Comparison of ENCODE assay signal across 30 cellular contexts in the genomic region with DNA sequence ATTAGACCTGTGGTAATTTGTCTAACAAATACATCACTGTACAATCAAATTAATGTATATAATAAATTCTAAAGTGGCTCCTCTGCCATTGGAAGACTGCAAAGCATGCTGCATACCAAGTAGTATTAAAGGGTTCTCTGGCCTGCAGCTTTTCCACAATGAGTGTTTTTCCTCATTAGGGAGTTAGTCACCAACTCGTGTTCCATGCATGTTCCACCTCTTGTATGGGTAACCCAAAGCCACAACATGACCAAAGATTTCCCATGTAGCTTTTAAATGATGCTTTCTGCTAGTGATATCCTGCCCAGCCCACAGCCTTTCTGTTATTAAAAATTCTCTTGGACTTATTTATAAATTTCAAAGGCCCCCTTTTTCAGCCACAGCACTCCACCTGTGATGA.
"Had no signal": no experiment of that assay in that cellular context is flagged by ENCODE, and none has a peak within 500 bp of the region (broad histone marks: within the 10 kb centered on the region; RNA-seq: fewer than 3 reads in every experiment).

No MANE protein-coding gene starts in this region.

- H3K9me3 Mint-ChIP-seq: central memory CD8-positive, alpha-beta T cell; dendritic cell treated with granulocyte-macrophage colony-stimulating factor and Interleukin-4, amounts not matched to agents 40 ng/mL and 50 ng/mL, for 4 days; endodermal cell; naive thymus-derived CD8-positive, alpha-beta T cell; nephron progenitor cell; stimulated activated memory B cell treated with anti-CD40 and anti-IgM and Interleukin-4, amounts not matched to agents 10 μg/mL and 1 μg/mL and 100 μg/mL, for 72 hours; type B pancreatic cell had no signal

- H3K36me3 ChIP-seq: colonic mucosa, gastrocnemius medialis, heart right ventricle, left lung, sigmoid colon, spleen, tibial artery had no signal

- H3K4me1 ChIP-seq: colonic mucosa, gastrocnemius medialis, heart right ventricle, left lung, parathyroid adenoma, sigmoid colon, spleen, testis, tibial artery had no signal

- H3K27ac ChIP-seq: colonic mucosa, epithelial cell of prostate, gastrocnemius medialis, heart right ventricle, left lung, parathyroid adenoma, sigmoid colon, skin epidermis, spleen, testis, tibial artery had no signal

- DNase-seq: colonic mucosa; effector CD8-positive, alpha-beta T cell; endodermal cell; foreskin fibroblast; gastrocnemius medialis; glutamatergic neuron; heart right ventricle; hippocampal formation; left cardiac atrium; left lung; mammary epithelial cell; naive thymus-derived CD8-positive, alpha-beta T cell; nephron progenitor cell; nucleus accumbens; right cardiac atrium; sigmoid colon; spleen; stimulated activated CD4-positive, alpha-beta T cell treated with anti-CD3 and anti-CD28 coated beads, Interleukin-4, amount 100 ng/mL, for 4 hours; stimulated activated naive CD8-positive, alpha-beta T cell treated with anti-CD3 and anti-CD28 coated beads, Interleukin-15, Interleukin-2, amounts not matched to agents 100 U/mL and 50 U/mL, for 24 hours; substantia nigra; testis; tibial artery had no signal

- H3K4me1 Mint-ChIP-seq: central memory CD8-positive, alpha-beta T cell; endodermal cell; naive thymus-derived CD8-positive, alpha-beta T cell; nephron progenitor cell; stimulated activated memory B cell treated with anti-CD40 and anti-IgM and Interleukin-4, amounts not matched to agents 10 μg/mL and 1 μg/mL and 100 μg/mL, for 72 hours had no signal

- H3K9me3 ChIP-seq: colonic mucosa, gastrocnemius medialis, heart right ventricle, left lung, sigmoid colon, spleen, testis, tibial artery had no signal

- H3K4me3 Mint-ChIP-seq: central memory CD8-positive, alpha-beta T cell; dendritic cell treated with granulocyte-macrophage colony-stimulating factor and Interleukin-4, amounts not matched to agents 40 ng/mL and 50 ng/mL, for 4 days; endodermal cell; naive thymus-derived CD8-positive, alpha-beta T cell; nephron progenitor cell; stimulated activated memory B cell treated with anti-CD40 and anti-IgM and Interleukin-4, amounts not matched to agents 10 μg/mL and 1 μg/mL and 100 μg/mL, for 72 hours; type B pancreatic cell had no signal

- H3K27me3 Mint-ChIP-seq: dendritic cell treated with granulocyte-macrophage colony-stimulating factor and Interleukin-4, amounts not matched to agents 40 ng/mL and 50 ng/mL, for 4 days; progenitor cell of endocrine pancreas; stimulated activated memory B cell treated with anti-CD40 and anti-IgM and Interleukin-4, amounts not matched to agents 10 μg/mL and 1 μg/mL and 100 μg/mL, for 72 hours; type B pancreatic cell had no signal

- H3K4me3 ChIP-seq: colonic mucosa, gastrocnemius medialis, heart right ventricle, left lung, sigmoid colon, skin epidermis, spleen, testis, tibial artery had no signal

- H3K27me3 ChIP-seq: colonic mucosa, gastrocnemius medialis, heart right ventricle, left lung, sigmoid colon, spleen, testis, tibial artery had no signal

- H3K36me3 Mint-ChIP-seq: naive thymus-derived CD8-positive, alpha-beta T cell; stimulated activated memory B cell treated with anti-CD40 and anti-IgM and Interleukin-4, amounts not matched to agents 10 μg/mL and 1 μg/mL and 100 μg/mL, for 72 hours; type B pancreatic cell had no signal

- H3K27ac Mint-ChIP-seq: dendritic cell treated with granulocyte-macrophage colony-stimulating factor and Interleukin-4, amounts not matched to agents 40 ng/mL and 50 ng/mL, for 4 days; endodermal cell; naive thymus-derived CD8-positive, alpha-beta T cell; nephron progenitor cell; progenitor cell of endocrine pancreas; stimulated activated memory B cell treated with anti-CD40 and anti-IgM and Interleukin-4, amounts not matched to agents 10 μg/mL and 1 μg/mL and 100 μg/mL, for 72 hours; type B pancreatic cell had no signal
